Comparison of ENCODE assay signal across 10 cellular contexts in the genomic region with DNA sequence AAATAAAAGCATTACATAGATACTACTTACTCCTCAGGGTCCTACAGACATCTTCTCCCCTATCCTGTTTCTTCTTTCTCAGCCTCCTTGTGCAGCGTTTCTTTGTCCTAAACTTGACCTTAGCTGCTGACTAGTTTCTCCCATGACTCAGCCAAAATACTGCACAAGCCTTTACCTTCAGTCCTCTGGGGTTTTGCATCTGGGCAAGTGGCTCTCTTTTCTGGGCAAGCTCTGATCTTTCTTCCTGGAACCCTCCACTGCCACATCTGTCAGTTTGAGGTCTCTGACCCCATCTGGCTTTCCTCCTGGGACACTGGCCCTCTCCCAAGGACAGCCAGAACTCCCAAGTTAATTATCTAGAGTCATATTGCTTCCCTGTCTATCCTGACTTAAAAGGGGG.
A peak's percentile ranks its signal among the peaks of the same experiment; 100 is the strongest.
DNase-seq lines count a peak whose midpoint lies in the region; ATAC-seq, FAIRE-seq and TF ChIP-seq lines count a peak whose summit lies in the region.
"Had no signal": no experiment of that assay in that cellular context is flagged by ENCODE, and none has a peak within 500 bp of the region (broad histone marks: within the 10 kb centered on the region; RNA-seq: fewer than 3 reads in every experiment).

No MANE protein-coding gene starts in this region.

- H2AFZ ChIP-seq in HepG2 (ENCODE audit: low read length), result no peak overlapping the region

- H3K9me3 ChIP-seq in liver (ENCODE audit: control insufficient read depth in 4 of 4, low read length in 3 of 4), result peaks cover 0 to 2% (median under 1%) of the 10 kb centered on the region in 4 donors
- peaks cover 64% of the 10 kb centered on the region for H3K9me3 ChIP-seq in HepG2 (ENCODE audit: low read length)
- H3K9me3 ChIP-seq in aorta (ENCODE audit: control insufficient read depth, low read length), result no peaks in the 10 kb centered on the region

- no peak for FAIRE-seq in HepG2 (lab: Jason Lieb, UNC)

- TF ChIP-seq EP300 in HepG2 (IDR thresholded peaks at IDR 0.05; ENCODE audit: low read depth in 2 of 2, low read length in 2 of 2), result no peak
- no peak for TF ChIP-seq EP300 in HepG2 (CRISPR knock-in tag; IDR thresholded peaks at IDR 0.05; ENCODE audit: borderline replicate concordance)

- H3K36me3 ChIP-seq in liver (ENCODE audit: control insufficient read depth in 4 of 4, insufficient read depth in 3 of 4, low read depth in 1 of 4, low read length in 3 of 4), result no peaks in the 10 kb centered on the region
- H3K36me3 ChIP-seq in HepG2 (replicated peaks in 1 of 2; ENCODE audit: control insufficient read depth in 1 of 2, insufficient read depth in 2 of 2, low read length in 2 of 2), result no peaks in the 10 kb centered on the region
- no peaks in the 10 kb centered on the region for H3K36me3 ChIP-seq in aorta (ENCODE audit: control insufficient read depth in 1 of 2, insufficient read depth in 2 of 2, low read length in 1 of 2)

- H3K4me2 ChIP-seq in HepG2 (ENCODE audit: low read depth, low read length), result no peak overlapping the region

- H4K20me1 ChIP-seq in HepG2 (ENCODE audit: insufficient read depth, low read length), result no peaks in the 10 kb centered on the region

- TF ChIP-seq CTCF in liver (IDR thresholded peaks at IDR 0.05; ENCODE audit: low read depth, low read length, missing input control) (no peak), HepG2 (CRISPR knock-in tag; IDR thresholded peaks at IDR 0.05) (no peak), fibroblast of villous mesenchyme (IDR thresholded peaks at IDR 0.05; ENCODE audit: insufficient read depth, low read depth, low read length) (no peak)

- ATAC-seq in HepG2 (no peak), HG03558 (IDR thresholded peaks at IDR 0.05; ENCODE audit: extremely low read depth, unreplicated experiment) (peak; percentile 33), aorta (ENCODE audit: low FRiP score) (peak; percentile 65), HG03469 (IDR thresholded peaks at IDR 0.05; ENCODE audit: unreplicated experiment) (no peak)

- DNase-seq in HepG2 (ENCODE audit: low spot score), result no peak
- peak; percentile 68 for DNase-seq in fibroblast of villous mesenchyme (ENCODE audit: low read depth)
- peak in 1 of 2 donors; percentile 50 for DNase-seq in aorta
- DNase-seq in RPMI8226, result no peak
- no peak for DNase-seq in DMS153 (lab: John Stamatoyannopoulos, UW)
- DNase-seq: NCI-H2029 had no signal

- H3K79me2 ChIP-seq in HepG2 (ENCODE audit: insufficient read depth, low read length), result no peaks in the 10 kb centered on the region

- TF ChIP-seq POLR2A in HepG2 (IDR thresholded peaks at IDR 0.05; ENCODE audit: insufficient read depth in 1 of 2, low read depth in 2 of 2, low read length in 2 of 2), result no peak

- H3K9ac ChIP-seq in liver (ENCODE audit: low read depth in 1 of 2, low read length in 2 of 2) (no peak overlapping the region), HepG2 (ENCODE audit: insufficient read depth, low read depth, low read length) (no peak overlapping the region)

- no peak for TF ChIP-seq RAD21 in liver (IDR thresholded peaks at IDR 0.05)
- no peak for TF ChIP-seq RAD21 in HepG2 (CRISPR knock-in tag; IDR thresholded peaks at IDR 0.05)

- H3K4me3 ChIP-seq in liver (ENCODE audit: low read depth in 1 of 3, low read length in 3 of 3) (no peak overlapping the region), HepG2 (replicated peaks in 1 of 3; ENCODE audit: insufficient read depth in 1 of 3, low read depth in 2 of 3, low read length in 3 of 3) (no peak overlapping the region), fibroblast of villous mesenchyme (ENCODE audit: low read depth, low read length) (no peak overlapping the region), aorta (ENCODE audit: low read length in 2 of 2) (no peak overlapping the region)

- WGBS in liver, result 44% methylated on average over 1 of the region's 1 CpG
- 0% methylated on average over 1 of the region's 1 CpG for WGBS in HepG2 (ENCODE audit: low lambda C conversion rate)
- WGBS in aorta, 2 donors, result 0 to 4% methylated on average over 1 of the region's 1 CpG

- in situ Hi-C loops in HepG2 (cut with HindIII; ENCODE audit: extremely low pct_ligation_motif_present, low pct_unique_long_range_greater_than_20kb), result no loop called here

- H3K27me3 ChIP-seq in liver (ENCODE audit: control insufficient read depth in 4 of 4, insufficient read depth in 4 of 4, low read length in 3 of 4), result no peaks in the 10 kb centered on the region
- no peaks in the 10 kb centered on the region for H3K27me3 ChIP-seq in HepG2 (ENCODE audit: control insufficient read depth in 1 of 2, insufficient read depth in 2 of 2, low read length in 2 of 2)
- H3K27me3 ChIP-seq in aorta (ENCODE audit: control insufficient read depth in 1 of 2, insufficient read depth in 2 of 2, low read length in 1 of 2), result no peaks in the 10 kb centered on the region

- POLR2A ChIA-PET in HepG2 (lab: Yijun Ruan, JAX), result no interaction called here

- no TSS peak for BruUV-seq in HepG2 (replicated peaks; lab: Mats Ljungman, UMichigan)

- H3K4me1 ChIP-seq in liver (ENCODE audit: control insufficient read depth in 4 of 4, insufficient read depth in 4 of 4, low read length in 3 of 4) (peaks cover 0 to 4% (median 0%) of the 10 kb centered on the region in 4 donors), HepG2 (ENCODE audit: insufficient read depth, low read length) (no peaks in the 10 kb centered on the region), aorta (ENCODE audit: control insufficient read depth in 1 of 2, insufficient read depth in 2 of 2, low read length in 2 of 2) (no peaks in the 10 kb centered on the region)

- H3K27ac ChIP-seq in liver (ENCODE audit: low read depth in 1 of 2, low read length in 2 of 2) (no peak overlapping the region), HepG2 (ENCODE audit: extremely low read length, insufficient read depth, low read length) (no peak overlapping the region), aorta (ENCODE audit: low read depth in 1 of 2, low read length in 2 of 2) (no peak overlapping the region)
- H3K27ac ChIP-seq: C4-2B had no signal

- CTCF ChIA-PET in HepG2 (lab: Yijun Ruan, JAX; ENCODE audit: low intra/inter-chr PET ratio, low total read pairs), result no interaction called here

- intact Hi-C loops in HepG2 (cut with micrococcal nuclease; ENCODE audit: unreplicated experiment) (no loop called here), aorta (cut with DNase I) (no loop called here)

TF ChIP-seq in liver, 16 proteins besides CTCF, POLR2A, EP300 and RAD21 (continues in another document):
- TF ChIP-seq FOXA1 (IDR thresholded peaks at IDR 0.05), result no peak
- TF ChIP-seq NR2F2 (IDR thresholded peaks at IDR 0.05), result peak; percentile 77
- no peak for TF ChIP-seq GABPA (IDR thresholded peaks at IDR 0.05 in 1 of 2, conservative IDR thresholded peaks at IDR 0.05 in 1 of 2)
- peak; percentile 11 for TF ChIP-seq SP1 (IDR thresholded peaks at IDR 0.05)
- TF ChIP-seq MAX (IDR thresholded peaks at IDR 0.05), result no peak
- TF ChIP-seq ATF3 (IDR thresholded peaks at IDR 0.05), result no peak

TF ChIP-seq in HepG2, 621 proteins besides CTCF, POLR2A, EP300 and RAD21:
- TF ChIP-seq ZNF3 (CRISPR knock-in tag; IDR thresholded peaks at IDR 0.05) (no peak), SIN3B (IDR thresholded peaks at IDR 0.05; ENCODE audit: low read length) (no peak), MAZ (IDR thresholded peaks at IDR 0.05; ENCODE audit: borderline replicate concordance, low read depth, low read length) (no peak), MAZ (CRISPR knock-in tag; IDR thresholded peaks at IDR 0.05; ENCODE audit: low read depth) (no peak), KAT2B (IDR thresholded peaks at IDR 0.05; ENCODE audit: borderline replicate concordance, low read depth, low read length) (no peak), RAD51 (IDR thresholded peaks at IDR 0.05; ENCODE audit: borderline replicate concordance) (no peak), ZMYM3 (CRISPR knock-in tag; IDR thresholded peaks at IDR 0.05) (no peak), CEBPG (CRISPR knock-in tag; IDR thresholded peaks at IDR 0.05) (no peak), ZNF672 (CRISPR knock-in tag; IDR thresholded peaks at IDR 0.05) (no peak), ZNF329 (CRISPR knock-in tag; IDR thresholded peaks at IDR 0.05; ENCODE audit: low read depth) (no peak), ZFP37 (CRISPR knock-in tag; IDR thresholded peaks at IDR 0.05; ENCODE audit: borderline replicate concordance) (no peak), GFI1 (CRISPR knock-in tag; IDR thresholded peaks at IDR 0.05; ENCODE audit: borderline replicate concordance) (no peak), BCL3 (CRISPR knock-in tag; IDR thresholded peaks at IDR 0.05) (no peak), SAP130 (CRISPR knock-in tag; IDR thresholded peaks at IDR 0.05; ENCODE audit: low read depth) (no peak), ZNF792 (CRISPR knock-in tag; IDR thresholded peaks at IDR 0.05) (no peak), ISL2 (CRISPR knock-in tag; IDR thresholded peaks at IDR 0.05) (no peak), NKX3-1 (CRISPR knock-in tag; IDR thresholded peaks at IDR 0.05) (no peak)
- TF ChIP-seq, protein P1, sequence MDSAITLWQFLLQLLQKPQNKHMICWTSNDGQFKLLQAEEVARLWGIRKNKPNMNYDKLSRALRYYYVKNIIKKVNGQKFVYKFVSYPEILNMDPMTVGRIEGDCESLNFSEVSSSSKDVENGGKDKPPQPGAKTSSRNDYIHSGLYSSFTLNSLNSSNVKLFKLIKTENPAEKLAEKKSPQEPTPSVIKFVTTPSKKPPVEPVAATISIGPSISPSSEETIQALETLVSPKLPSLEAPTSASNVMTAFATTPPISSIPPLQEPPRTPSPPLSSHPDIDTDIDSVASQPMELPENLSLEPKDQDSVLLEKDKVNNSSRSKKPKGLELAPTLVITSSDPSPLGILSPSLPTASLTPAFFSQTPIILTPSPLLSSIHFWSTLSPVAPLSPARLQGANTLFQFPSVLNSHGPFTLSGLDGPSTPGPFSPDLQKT (CRISPR knock-in tag; IDR thresholded peaks at IDR 0.05; ENCODE audit: borderline replicate concordance), result no peak

Comparison
In these comparisons a context has a peak if more than half of its experiments do, and no peak if none do; other contexts are left out.
1. ATAC-seq: peak in HG03558 (single experiment) and aorta (single experiment); none in HepG2 (single experiment) and HG03469 (single experiment).